ENCODE assay signal across 15 cellular contexts in the genomic region with DNA sequence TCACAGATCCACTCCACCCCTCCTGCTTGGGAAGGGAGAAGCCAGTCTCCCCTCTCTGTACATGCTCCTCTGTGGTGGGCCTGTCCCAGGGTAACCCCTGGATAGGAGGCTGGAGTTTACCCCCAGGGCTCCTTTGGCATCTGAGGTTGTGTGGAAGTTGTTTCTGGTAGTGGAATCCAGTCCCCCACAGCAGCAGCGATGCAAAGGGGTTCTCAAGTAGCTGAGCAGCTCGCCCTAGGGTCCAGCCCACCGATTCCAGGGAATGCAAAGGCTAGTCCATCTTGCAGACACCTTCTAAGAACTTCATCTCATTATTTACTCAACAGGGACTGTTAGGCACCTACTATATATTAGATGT. TPM values are rescaled to one million over a fixed set of nuclear protein-coding genes. Genes with fewer than 3 reads are reported as not detected.
A peak's percentile ranks its signal among the peaks of the same experiment; 100 is the strongest.
DNase-seq lines count a peak whose midpoint lies in the region; ATAC-seq and TF ChIP-seq lines count a peak whose summit lies in the region.
"Had no signal": no experiment of that assay in that cellular context is flagged by ENCODE, and none has a peak within 500 bp of the region (broad histone marks: within the 10 kb centered on the region; RNA-seq: fewer than 3 reads in every experiment).

No MANE protein-coding gene starts in this region.

- H3K9me3 ChIP-seq in CD4-positive, alpha-beta memory T cell (ENCODE audit: control insufficient read depth in 1 of 2, low read length in 2 of 2), result no peaks in the 10 kb centered on the region
- H3K9me3 ChIP-seq: BE2C, transverse colon had no signal

- DNase-seq in CD4-positive, alpha-beta memory T cell, result no peak
- DNase-seq in GM20000 (ENCODE audit: low spot score), result peak; percentile 25
- DNase-seq in mesothelial cell of epicardium (ENCODE audit: low spot score in 2 of 2, unreplicated experiment in 2 of 2), result no peak
- no peak for DNase-seq in nucleus accumbens (lab: John Stamatoyannopoulos, UW)
- no peak for DNase-seq in DMS153 (lab: John Stamatoyannopoulos, UW)
- no peak for DNase-seq in NCI-H1105 treated with DMSO at 0.1 percent for 48 hours (lab: John Stamatoyannopoulos, UW)
- DNase-seq in stimulated activated naive CD4-positive, alpha-beta T cell treated with Interleukin-2 at 50 U/mL for 16 hours (lab: John Stamatoyannopoulos, UW), result no peak
- DNase-seq: anterior cingulate cortex, BE2C, hippocampal formation, left cardiac atrium, NCI-H1694 treated with DMSO at 0.1 percent for 48 hours had no signal

- peaks cover 46 to 77% (median 58%) of the 10 kb centered on the region in 4 donors for H3K4me1 Mint-ChIP-seq in CD4-positive, alpha-beta memory T cell
- H3K4me1 Mint-ChIP-seq in activated T-helper 17 cell treated with anti-CD3 and anti-CD28 coated beads, Interleukin-2, amount 50 U/mL, for 72 hours, result peaks cover 38% of the 10 kb centered on the region
- peaks cover 21% of the 10 kb centered on the region for H3K4me1 Mint-ChIP-seq in mesothelial cell of epicardium

- H3K36me3 ChIP-seq in CD4-positive, alpha-beta memory T cell (ENCODE audit: insufficient read depth, low read length), result no peaks in the 10 kb centered on the region
- H3K36me3 ChIP-seq: BE2C, transverse colon had no signal

- no peaks in the 10 kb centered on the region for H3K9me3 Mint-ChIP-seq in CD4-positive, alpha-beta memory T cell
- H3K9me3 Mint-ChIP-seq in activated T-helper 17 cell treated with anti-CD3 and anti-CD28 coated beads, Interleukin-2, amount 50 U/mL, for 72 hours, result no peaks in the 10 kb centered on the region
- H3K9me3 Mint-ChIP-seq in mesothelial cell of epicardium, result no peaks in the 10 kb centered on the region

- intact Hi-C loops in CD4-positive, alpha-beta memory T cell (cut with micrococcal nuclease), result loop anchor here (1.0 to 2.0 kb wide), 4 partner anchors 15 to 73 kb away; no protein-coding TSS in a partner anchor

- no peaks in the 10 kb centered on the region for H3K27me3 ChIP-seq in CD4-positive, alpha-beta memory T cell (ENCODE audit: insufficient read depth, low read length)
- H3K27me3 ChIP-seq: BE2C had no signal

- TF ChIP-seq CTCF in GM20000 (IDR thresholded peaks at IDR 0.05; ENCODE audit: extremely low read depth, missing control alignments), result no peak
- TF ChIP-seq CTCF in mesothelial cell of epicardium (IDR thresholded peaks at IDR 0.05; ENCODE audit: unreplicated experiment), result no peak

- peak overlapping the region; percentile 84 to 92 (median 88) for H3K4me3 Mint-ChIP-seq in CD4-positive, alpha-beta memory T cell
- peak overlapping the region; percentile 54 for H3K4me3 Mint-ChIP-seq in activated T-helper 17 cell treated with anti-CD3 and anti-CD28 coated beads, Interleukin-2, amount 50 U/mL, for 72 hours
- H3K4me3 Mint-ChIP-seq in mesothelial cell of epicardium, result peak overlapping the region; percentile 56

- no peak for ATAC-seq in activated T-helper 17 cell treated with anti-CD3 and anti-CD28 coated beads, Interleukin-2, amount 50 U/mL, for 72 hours (replicated peaks)

- peak overlapping the region; percentile 39 to 53 for H3K4me3 ChIP-seq in CD4-positive, alpha-beta memory T cell (ENCODE audit: low read length in 2 of 2)

- CTCF ChIA-PET in CD4-positive, alpha-beta memory T cell (lab: Charles Lee; ENCODE audit: partially characterized antibody), result interaction anchor here (0.7 to 3.8 kb wide), 15 partner anchors 12 to 90 kb away, joined by 3 to 51 read pairs (median 5); no protein-coding TSS in a partner anchor

- H3K36me3 Mint-ChIP-seq in CD4-positive, alpha-beta memory T cell, result no peaks in the 10 kb centered on the region
- H3K36me3 Mint-ChIP-seq in activated T-helper 17 cell treated with anti-CD3 and anti-CD28 coated beads, Interleukin-2, amount 50 U/mL, for 72 hours (ENCODE audit: low read depth), result no peaks in the 10 kb centered on the region
- H3K36me3 Mint-ChIP-seq in mesothelial cell of epicardium, result no peaks in the 10 kb centered on the region

- peak overlapping the region; percentile 48 for H3K27ac ChIP-seq in CD4-positive, alpha-beta memory T cell (ENCODE audit: low read depth, low read length)
- H3K27ac ChIP-seq: parathyroid adenoma, transverse colon had no signal

- peaks cover 60% of the 10 kb centered on the region for H3K4me1 ChIP-seq in CD4-positive, alpha-beta memory T cell (ENCODE audit: insufficient read depth, low read length)
- H3K4me1 ChIP-seq: BE2C, parathyroid adenoma had no signal

- H3K27me3 Mint-ChIP-seq in CD4-positive, alpha-beta memory T cell, result no peaks in the 10 kb centered on the region
- H3K27me3 Mint-ChIP-seq in activated T-helper 17 cell treated with anti-CD3 and anti-CD28 coated beads, Interleukin-2, amount 50 U/mL, for 72 hours, result peaks cover 3% of the 10 kb centered on the region
- peaks cover 10% of the 10 kb centered on the region for H3K27me3 Mint-ChIP-seq in mesothelial cell of epicardium (ENCODE audit: low read depth)

- peak overlapping the region in 6 of 7 donors; percentile 15 to 87 (median 76) for H3K27ac Mint-ChIP-seq in CD4-positive, alpha-beta memory T cell
- peak overlapping the region; percentile 88 for H3K27ac Mint-ChIP-seq in activated T-helper 17 cell treated with anti-CD3 and anti-CD28 coated beads, Interleukin-2, amount 50 U/mL, for 72 hours
- no peak overlapping the region for H3K27ac Mint-ChIP-seq in mesothelial cell of epicardium

- POLR2A ChIA-PET in CD4-positive, alpha-beta memory T cell (lab: Charles Lee; ENCODE audit: partially characterized antibody), result interaction anchor here (0.8 to 8.2 kb wide), 16 partner anchors 8 to 104 kb away, joined by 3 to 58 read pairs (median 9); partner anchors contain the start of gene TCF7

RNA-seq across cellular contexts. Expression of gene TCF7, which starts 42.7 kb away (rescaled TPM):
- total RNA-seq in CD4-positive, alpha-beta memory T cell, result 100 to 1,000 TPM; 770 to 841 TPM
- polyA plus RNA-seq in CD4-positive, alpha-beta memory T cell, result 100 to 1,000 TPM; 102 to 474 TPM
- total RNA-seq in activated T-helper 17 cell treated with anti-CD3 and anti-CD28 coated beads, Interleukin-2, amount 50 U/mL, for 72 hours, result 10 to 100 TPM in 1 of 2 donors, 1 to 10 TPM in 1; 5.9 to 42.2 TPM
- 7.5 to 9.0 TPM (median 8.0 TPM) in 3 replicates for total RNA-seq in mesothelial cell of epicardium

Comparison
In these comparisons a context has a peak if more than half of its experiments do, and no peak if none do; other contexts are left out.
1. RNA of gene TCF7, which starts 42.7 kb away (total RNA-seq): 770 to 841 TPM in CD4-positive, alpha-beta memory T cell; 5.9 to 42.2 TPM in activated T-helper 17 cell treated with anti-CD3 and anti-CD28 coated beads, Interleukin-2, amount 50 U/mL, for 72 hours and 7.5 to 9.0 TPM in mesothelial cell of epicardium; every median in the first group is over 10 times any median in the second.
2. Peak in every context shown above with its lines, with median percentiles within 50 percentile points of each other: H3K4me3 Mint-ChIP-seq.